In genomic region chr12:105229446-105229845, GRCh38 we compare ENCODE assay signal across 1 cellular context.
TF ChIP-seq lines count a peak whose summit lies in the region.

No MANE protein-coding gene starts in this region.

TF ChIP-seq in SK-N-SH, 30 proteins besides CTCF, POLR2A, EP300 and RAD21 (continued from another document):
- TF ChIP-seq USF2 (IDR thresholded peaks at IDR 0.05; ENCODE audit: borderline replicate concordance, low read depth, low read length) (no peak), RFX5 (IDR thresholded peaks at IDR 0.05; ENCODE audit: low read length) (no peak)
- TF ChIP-seq, protein P1, sequence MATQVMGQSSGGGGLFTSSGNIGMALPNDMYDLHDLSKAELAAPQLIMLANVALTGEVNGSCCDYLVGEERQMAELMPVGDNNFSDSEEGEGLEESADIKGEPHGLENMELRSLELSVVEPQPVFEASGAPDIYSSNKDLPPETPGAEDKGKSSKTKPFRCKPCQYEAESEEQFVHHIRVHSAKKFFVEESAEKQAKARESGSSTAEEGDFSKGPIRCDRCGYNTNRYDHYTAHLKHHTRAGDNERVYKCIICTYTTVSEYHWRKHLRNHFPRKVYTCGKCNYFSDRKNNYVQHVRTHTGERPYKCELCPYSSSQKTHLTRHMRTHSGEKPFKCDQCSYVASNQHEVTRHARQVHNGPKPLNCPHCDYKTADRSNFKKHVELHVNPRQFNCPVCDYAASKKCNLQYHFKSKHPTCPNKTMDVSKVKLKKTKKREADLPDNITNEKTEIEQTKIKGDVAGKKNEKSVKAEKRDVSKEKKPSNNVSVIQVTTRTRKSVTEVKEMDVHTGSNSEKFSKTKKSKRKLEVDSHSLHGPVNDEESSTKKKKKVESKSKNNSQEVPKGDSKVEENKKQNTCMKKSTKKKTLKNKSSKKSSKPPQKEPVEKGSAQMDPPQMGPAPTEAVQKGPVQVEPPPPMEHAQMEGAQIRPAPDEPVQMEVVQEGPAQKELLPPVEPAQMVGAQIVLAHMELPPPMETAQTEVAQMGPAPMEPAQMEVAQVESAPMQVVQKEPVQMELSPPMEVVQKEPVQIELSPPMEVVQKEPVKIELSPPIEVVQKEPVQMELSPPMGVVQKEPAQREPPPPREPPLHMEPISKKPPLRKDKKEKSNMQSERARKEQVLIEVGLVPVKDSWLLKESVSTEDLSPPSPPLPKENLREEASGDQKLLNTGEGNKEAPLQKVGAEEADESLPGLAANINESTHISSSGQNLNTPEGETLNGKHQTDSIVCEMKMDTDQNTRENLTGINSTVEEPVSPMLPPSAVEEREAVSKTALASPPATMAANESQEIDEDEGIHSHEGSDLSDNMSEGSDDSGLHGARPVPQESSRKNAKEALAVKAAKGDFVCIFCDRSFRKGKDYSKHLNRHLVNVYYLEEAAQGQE (IDR thresholded peaks at IDR 0.05; ENCODE audit: low read depth, low read length): no peak
